Comparison of ENCODE assay signal across 9 cellular contexts in the genomic region with DNA sequence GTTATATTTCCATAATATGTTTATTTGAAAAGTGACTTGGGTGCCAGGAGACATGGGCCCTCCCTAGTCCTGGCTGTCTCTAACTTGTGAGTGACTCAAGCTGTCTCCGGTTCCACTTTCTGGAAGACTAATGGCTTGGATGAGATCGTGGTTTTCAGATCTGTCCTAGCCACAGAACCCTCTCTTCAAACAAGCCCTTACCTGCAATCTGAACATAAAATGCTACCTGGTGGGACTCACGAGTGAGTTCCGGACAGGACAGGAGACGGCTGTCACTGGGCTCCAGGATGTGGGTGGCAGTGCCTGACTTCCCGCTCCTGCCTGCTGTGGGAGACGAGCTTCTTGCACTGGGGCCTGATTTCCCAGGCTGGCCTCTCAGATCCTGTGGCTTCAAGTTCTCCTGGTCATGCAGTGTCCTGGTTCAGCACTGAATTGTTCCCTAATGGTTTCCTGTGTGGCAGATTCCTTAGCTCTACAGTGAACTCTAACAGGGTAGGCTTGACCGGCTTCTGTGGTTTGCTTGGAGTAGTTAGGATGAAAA. TPM values are rescaled to one million over a fixed set of nuclear protein-coding genes. Genes with fewer than 3 reads are reported as not detected.
DNase-seq lines count a peak whose midpoint lies in the region; ATAC-seq and TF ChIP-seq lines count a peak whose summit lies in the region.
"Had no signal": no experiment of that assay in that cellular context is flagged by ENCODE, and none has a peak within 500 bp of the region (broad histone marks: within the 10 kb centered on the region; RNA-seq: fewer than 3 reads in every experiment).

No MANE protein-coding gene starts in this region.

- intact Hi-C loops in left colon (cut with DNase I, micrococcal nuclease): no loop called here

- DNase-seq in Caki2 (ENCODE audit: low read depth) (peak; percentile 54), erythroblast (lab: John Stamatoyannopoulos, UW) (no peak), renal cortical epithelial cell (ENCODE audit: low read depth) (peak; percentile 83), left colon (no peak), pons (ENCODE audit: low spot score) (no peak), EL (no peak)
- DNase-seq: SHP77 had no signal

- in situ Hi-C loops in Caki2 (cut with HindIII; ENCODE audit: low pct_unique_long_range_greater_than_20kb, low sequenced_read_pairs): no loop called here

- peak; percentile 19 for TF ChIP-seq POLR2A in erythroblast (IDR thresholded peaks at IDR 0.05; ENCODE audit: low read length)

- ATAC-seq in SK-N-SH treated with all-trans-retinoic acid at 6 μM for 48 hours: peak; percentile 47
- ATAC-seq in GM21619 (IDR thresholded peaks at IDR 0.05; ENCODE audit: unreplicated experiment): no peak
- no peak for ATAC-seq in left colon

TF ChIP-seq in SK-N-SH treated with all-trans-retinoic acid at 6 μM for 48 hours, 23 proteins besides CTCF, POLR2A, EP300 and RAD21:
- TF ChIP-seq ISL1 (CRISPR knock-in tag; IDR thresholded peaks at IDR 0.05) (no peak), SNAI2 (CRISPR knock-in tag; IDR thresholded peaks at IDR 0.05) (no peak)
TF ChIP-seq in SK-N-SH treated with all-trans-retinoic acid at 6 μM for 48 hours: peak in this region for 0.

RNA-seq across cellular contexts. Expression of a gene that starts 26.0 kb away (rescaled TPM):
- total RNA-seq in Caki2 (2014; rRNA removed; shearing (Covaris generic); ENCODE audit: low replicate concordance): 40.8 and 58.2 TPM in 2 replicates
- total RNA-seq in renal cortical epithelial cell: 35.8 and 493 TPM in 2 replicates
- 10 to 100 TPM; 19.1 to 20.2 TPM for total RNA-seq in left colon

Comparison
In these comparisons a context has a peak if more than half of its experiments do, and no peak if none do; other contexts are left out.
1. DNase-seq: peak in Caki2 (single experiment) and renal cortical epithelial cell (single experiment); none in erythroblast (0 of 2), left colon (0 of 2), pons (single experiment) and EL (single experiment).